Comparison of ENCODE assay signal across 10 cellular contexts in genomic region chr19:19644054-19644388, GRCh38. TPM values are rescaled to one million over a fixed set of nuclear protein-coding genes. Genes with fewer than 3 reads are reported as not detected.
DNase-seq lines count a peak whose midpoint lies in the region; ATAC-seq, FAIRE-seq and TF ChIP-seq lines count a peak whose summit lies in the region.
"Had no signal": no experiment of that assay in that cellular context is flagged by ENCODE, and none has a peak within 500 bp of the region (broad histone marks: within the 10 kb centered on the region; RNA-seq: fewer than 3 reads in every experiment).

No MANE protein-coding gene starts in this region.

- no peak for TF ChIP-seq POLR2A in GM12891 (IDR thresholded peaks at IDR 0.05; ENCODE audit: low read depth, low read length)
- no peak for TF ChIP-seq POLR2A in sigmoid colon (IDR thresholded peaks at IDR 0.05)

- DNase-seq in GM12891 (ENCODE audit: insufficient read length, low spot score) (no peak), RWPE2 (ENCODE audit: low spot score) (no peak), sigmoid colon (no peak), iPS-NIHi7 (ENCODE audit: extremely low spot score) (no peak), GM13977 (ENCODE audit: low spot score) (no peak)

- H3K27me3 ChIP-seq in RWPE2 (ENCODE audit: insufficient read depth, poor library complexity, severe bottlenecking) (no peaks in the 10 kb centered on the region), esophagus (ENCODE audit: control insufficient read depth in 1 of 2, insufficient read depth in 2 of 2, low read length in 2 of 2) (no peaks in the 10 kb centered on the region), sigmoid colon (no peaks in the 10 kb centered on the region)
- H3K27me3 ChIP-seq: cardiac muscle cell, testis had no signal

- H3K4me1 ChIP-seq in RWPE2 (ENCODE audit: insufficient read depth, poor library complexity, severe bottlenecking): no peaks in the 10 kb centered on the region
- H3K4me1 ChIP-seq in esophagus (ENCODE audit: control insufficient read depth in 2 of 2, insufficient read depth in 2 of 2, low read length in 1 of 2): peaks cover 0 to 5% of the 10 kb centered on the region in 2 donors
- peaks cover 0 to 18% (median 10%) of the 10 kb centered on the region in 4 donors for H3K4me1 ChIP-seq in sigmoid colon

- H3K4me3 ChIP-seq in RWPE2 (ENCODE audit: severe bottlenecking) (no peak overlapping the region), esophagus (ENCODE audit: low read depth in 1 of 2, low read length in 2 of 2) (peak overlapping the region; percentile 70 to 75), sigmoid colon (peak overlapping the region in 3 of 4 donors; percentile 61 to 82 (median 81))

- in situ Hi-C loops in GM13977 (cut with MboI; ENCODE audit: low pct_unique_long_range_greater_than_20kb, low sequenced_read_pairs, unreplicated experiment): loop anchor here (10.0 kb wide), 1 partner anchor 119 kb away; the partner anchor contains the start of gene YJEFN3

- peak; percentile 55 for TF ChIP-seq CTCF in RWPE2 (IDR thresholded peaks at IDR 0.05; ENCODE audit: poor library complexity, severe bottlenecking)
- TF ChIP-seq CTCF in sigmoid colon (IDR thresholded peaks at IDR 0.05): peak in 1 of 4 experiments; percentile 25
- no peak for TF ChIP-seq CTCF in GM13977 (IDR thresholded peaks at IDR 0.05; ENCODE audit: extremely low read depth, insufficient read depth, missing control alignments)

- H3K27ac ChIP-seq in RWPE2 (ENCODE audit: poor library complexity, severe bottlenecking): peak overlapping the region; percentile 43
- peak overlapping the region in 1 of 2 donors; percentile 85 for H3K27ac ChIP-seq in esophagus (ENCODE audit: low read depth in 2 of 2, low read length in 1 of 2)
- peak overlapping the region in 1 of 4 donors; percentile 73 for H3K27ac ChIP-seq in sigmoid colon

- H3K36me3 ChIP-seq in RWPE2 (ENCODE audit: low read depth) (peaks cover 22% of the 10 kb centered on the region), esophagus (ENCODE audit: control insufficient read depth in 2 of 2, insufficient read depth in 2 of 2, low read length in 1 of 2) (peaks cover 7 to 26% of the 10 kb centered on the region in 2 donors), sigmoid colon (peaks cover 18 to 44% (median 26%) of the 10 kb centered on the region in 4 donors)

- no peak for ATAC-seq in RWPE2 (ENCODE audit: low read depth)
- ATAC-seq in HG03439 (IDR thresholded peaks at IDR 0.05; ENCODE audit: unreplicated experiment): no peak
- no peak for ATAC-seq in HG03039 (IDR thresholded peaks at IDR 0.05; ENCODE audit: unreplicated experiment)

- H3K9me3 ChIP-seq in RWPE2 (ENCODE audit: severe bottlenecking) (no peaks in the 10 kb centered on the region), esophagus (ENCODE audit: control insufficient read depth in 2 of 2, insufficient read depth in 1 of 2, low read depth in 1 of 2, low read length in 1 of 2) (no peaks in the 10 kb centered on the region), sigmoid colon (no peaks in the 10 kb centered on the region)
- H3K9me3 ChIP-seq: testis had no signal

- intact Hi-C loops in sigmoid colon (cut with DNase I): loop anchor here (5.0 kb wide), 1 partner anchor 593 kb away; no protein-coding TSS in a partner anchor

- FAIRE-seq in GM12891 (lab: Jason Lieb, UNC): peak; percentile 45

- TF ChIP-seq EP300 in sigmoid colon (IDR thresholded peaks at IDR 0.05): no peak

- 21 to 24% methylated on average over 5 of the region's 5 CpGs for WGBS in esophagus, 2 donors
- WGBS in sigmoid colon, 2 donors: 24 to 29% methylated on average over 5 of the region's 5 CpGs

TF ChIP-seq in GM12891, 5 proteins besides CTCF, POLR2A, EP300 and RAD21:
- TF ChIP-seq POLR2AphosphoS5 (IDR thresholded peaks at IDR 0.05; ENCODE audit: low read depth, low read length) (no peak), POU2F2 (IDR thresholded peaks at IDR 0.05; ENCODE audit: low read depth, low read length) (no peak), TAF1 (IDR thresholded peaks at IDR 0.05; ENCODE audit: low read depth, low read length) (no peak), SPI1 (IDR thresholded peaks at IDR 0.05; ENCODE audit: low read depth, low read length) (no peak), PAX5 (IDR thresholded peaks at IDR 0.05; ENCODE audit: insufficient read depth, low read length, severe bottlenecking) (no peak)

RNA-seq across cellular contexts. Expression of gene GMIP, which starts 0.6 kb away (rescaled TPM):
- 37.7 TPM for polyA plus RNA-seq in GM12891 (2012; ENCODE audit: low read depth, missing spikeins)
- polyA plus RNA-seq in esophagus (10 to 100 TPM in 1 of 2 donors, 1 to 10 TPM in 1; 6.3 to 10.5 TPM), sigmoid colon (10 to 100 TPM; 13.2 to 37.0 (median 19.0) TPM)
- total RNA-seq in sigmoid colon: 1 to 10 TPM; 5.0 to 9.1 (median 6.4) TPM

RNA-seq across cellular contexts. Expression of gene LPAR2, which starts 16.0 kb away (rescaled TPM):
- polyA plus RNA-seq in GM12891 (2012; ENCODE audit: low read depth, missing spikeins): 12.5 TPM
- polyA plus RNA-seq in esophagus (10 to 100 TPM in 1 of 2 donors, 1 to 10 TPM in 1; 8.3 to 10.3 TPM), sigmoid colon (10 to 100 TPM in 1 of 3 donors, 1 to 10 TPM in 2; 3.6 to 19.9 (median 6.0) TPM)
- 1 to 10 TPM in 2 of 4 donors, under 1 TPM in 2; 0.33 to 4.2 (median 1.2) TPM for total RNA-seq in sigmoid colon

RNA-seq across cellular contexts. Expression of gene ATP13A1, which starts 19.5 kb away (rescaled TPM):
- 35.8 TPM for polyA plus RNA-seq in GM12891 (2012; ENCODE audit: low read depth, missing spikeins)
- polyA plus RNA-seq in esophagus: 10 to 100 TPM; 29.2 to 39.8 TPM
- total RNA-seq in sigmoid colon: 100 to 1,000 TPM in 2 of 4 donors, 10 to 100 TPM in 2; 55.5 to 145 (median 102) TPM
- 10 to 100 TPM in 1 of 3 donors, 1 to 10 TPM in 2; 6.6 to 54.9 (median 7.4) TPM for polyA plus RNA-seq in sigmoid colon

RNA-seq across cellular contexts. Expression of gene ZNF101, which starts 24.6 kb away (rescaled TPM):
- 8.1 TPM for polyA plus RNA-seq in GM12891 (2012; ENCODE audit: low read depth, missing spikeins)
- polyA plus RNA-seq in esophagus: 10 to 100 TPM; 10.4 to 12.2 TPM
- 1 to 10 TPM; 4.7 to 6.4 (median 5.7) TPM for total RNA-seq in sigmoid colon
- polyA plus RNA-seq in sigmoid colon: 10 to 100 TPM in 2 of 3 donors, 1 to 10 TPM in 1; 9.9 to 24.2 (median 10.2) TPM

RNA-seq across cellular contexts. Expression of gene PBX4, which starts 25.5 kb away (rescaled TPM):
- polyA plus RNA-seq in GM12891 (2012; ENCODE audit: low read depth, missing spikeins): 1.4 TPM
- polyA plus RNA-seq in esophagus (1 to 10 TPM; 1.4 to 3.9 TPM), sigmoid colon (1 to 10 TPM; 1.4 to 6.1 (median 2.4) TPM)
- under 1 TPM in 1 of 4 donors, not detected in 3; 0.49 TPM for total RNA-seq in sigmoid colon
